33 cellular contexts compared by ENCODE assay signal in the genomic region with DNA sequence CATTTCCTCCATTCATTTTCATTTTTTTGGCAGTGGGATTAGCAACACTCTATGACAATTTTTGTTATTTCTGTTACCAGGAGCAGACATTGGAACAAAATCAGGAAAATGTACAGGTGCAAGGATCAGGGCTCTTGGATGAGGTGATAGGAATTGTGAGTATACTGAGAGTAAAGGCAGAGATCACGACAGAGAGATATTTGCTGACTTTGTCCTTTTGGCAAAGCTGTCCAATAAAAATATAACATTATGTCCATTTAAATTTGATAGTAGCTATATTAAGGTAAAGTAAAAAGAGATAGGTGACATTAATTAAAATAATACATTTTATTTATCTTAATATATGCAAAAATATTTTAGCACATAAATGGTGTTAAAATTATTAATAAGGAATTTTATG.
"Had no signal": no experiment of that assay in that cellular context is flagged by ENCODE, and none has a peak within 500 bp of the region (broad histone marks: within the 10 kb centered on the region; RNA-seq: fewer than 3 reads in every experiment).

No MANE protein-coding gene starts in this region.

- ATAC-seq: activated CD4-positive, alpha-beta T cell treated with anti-CD3 and anti-CD28 coated beads for 36 hours; activated CD4-positive, CD25-positive, alpha-beta regulatory T cell treated with anti-CD3 and anti-CD28 coated beads, Interleukin-2, amount 50 U/mL, for 24 hours; activated CD8-positive, alpha-beta memory T cell treated with anti-CD3 and anti-CD28 coated beads, Interleukin-2, amount 10 ng/mL, durations not matched to agents 7 days and 5 days; activated CD8-positive, alpha-beta T cell treated with anti-CD3 and anti-CD28 coated beads, Interleukin-2, amount 10 ng/mL, durations not matched to agents 7 days and 5 days; activated naive CD8-positive, alpha-beta T cell treated with anti-CD3 and anti-CD28 coated beads, Interleukin-2, amount 50 U/mL, for 24 hours; WTC11 had no signal

- FAIRE-seq: bronchial epithelial cell, TTC549 had no signal

- H3K27me3 ChIP-seq: ascending aorta, cardiac muscle cell had no signal

- H3K4me3 ChIP-seq: ascending aorta, cardiac muscle cell had no signal

- DNase-seq: activated CD4-positive, alpha-beta memory T cell treated with anti-CD3 and anti-CD28 coated beads, Interleukin-2, amount 10 ng/mL, durations not matched to agents 7 days and 5 days; activated CD4-positive, alpha-beta T cell treated with anti-CD3 and anti-CD28 coated beads for 1 hour; activated CD4-positive, alpha-beta T cell treated with anti-CD3 and anti-CD28 coated beads for 36 hours; activated CD4-positive, alpha-beta T cell treated with anti-CD3 and anti-CD28 coated beads for 48 hours; activated CD4-positive, alpha-beta T cell treated with anti-CD3 and anti-CD28 coated beads, Interleukin-2, amount 10 ng/mL, durations not matched to agents 7 days and 5 days; activated CD4-positive, alpha-beta T cell treated with anti-CD3 and anti-CD28 coated beads, Interleukin-2, amount 50 U/mL, for 48 hours; activated CD4-positive, CD25-positive, alpha-beta regulatory T cell; activated CD8-positive, alpha-beta memory T cell treated with anti-CD3 and anti-CD28 coated beads for 24 hours; activated CD8-positive, alpha-beta memory T cell treated with anti-CD3 and anti-CD28 coated beads, Interleukin-2, amount 10 ng/mL, durations not matched to agents 7 days and 5 days; activated CD8-positive, alpha-beta memory T cell treated with anti-CD3 and anti-CD28 coated beads, Interleukin-2, amount 50 U/mL, for 48 hours; activated CD8-positive, alpha-beta T cell treated with anti-CD3 and anti-CD28 coated beads, Interleukin-2, amount 10 ng/mL, durations not matched to agents 7 days and 5 days; activated effector memory CD4-positive, alpha-beta T cell treated with Interleukin-2 at 50 U/mL for 16 hours; activated gamma-delta T cell; activated naive CD4-positive, alpha-beta T cell treated with anti-CD3 and anti-CD28 coated beads, Interleukin-2, amount 10 ng/mL, durations not matched to agents 7 days and 5 days; activated naive CD4-positive, alpha-beta T cell treated with Interleukin-2 at 50 U/mL for 16 hours; activated naive CD8-positive, alpha-beta T cell treated with anti-CD3 and anti-CD28 coated beads, Interleukin-2, amount 10 ng/mL, durations not matched to agents 7 days and 5 days; activated naive CD8-positive, alpha-beta T cell treated with anti-CD3 and anti-CD28 coated beads, Interleukin-2, amount 50 U/mL, for 24 hours; activated T-cell treated with anti-CD3 and anti-CD28 coated beads, Interleukin-2, amount 50 U/mL, for 24 hours; activated T-cell treated with anti-CD3 and anti-CD28 coated beads, Interleukin-2, amount 50 U/mL, for 48 hours; amygdala; anterior cingulate cortex; caudate nucleus; cerebellar nuclear complex; T-helper 1 cell; T-helper 2 cell; T-helper 9 cell; WERI-Rb-1 had no signal

- H3K36me3 ChIP-seq: ascending aorta, cardiac muscle cell, WERI-Rb-1 had no signal

- H3K9me3 ChIP-seq: ascending aorta had no signal

- H3K4me1 ChIP-seq: ascending aorta had no signal

- H3K27ac ChIP-seq: ascending aorta, cardiac muscle cell, WERI-Rb-1 had no signal
